In the genomic region with DNA sequence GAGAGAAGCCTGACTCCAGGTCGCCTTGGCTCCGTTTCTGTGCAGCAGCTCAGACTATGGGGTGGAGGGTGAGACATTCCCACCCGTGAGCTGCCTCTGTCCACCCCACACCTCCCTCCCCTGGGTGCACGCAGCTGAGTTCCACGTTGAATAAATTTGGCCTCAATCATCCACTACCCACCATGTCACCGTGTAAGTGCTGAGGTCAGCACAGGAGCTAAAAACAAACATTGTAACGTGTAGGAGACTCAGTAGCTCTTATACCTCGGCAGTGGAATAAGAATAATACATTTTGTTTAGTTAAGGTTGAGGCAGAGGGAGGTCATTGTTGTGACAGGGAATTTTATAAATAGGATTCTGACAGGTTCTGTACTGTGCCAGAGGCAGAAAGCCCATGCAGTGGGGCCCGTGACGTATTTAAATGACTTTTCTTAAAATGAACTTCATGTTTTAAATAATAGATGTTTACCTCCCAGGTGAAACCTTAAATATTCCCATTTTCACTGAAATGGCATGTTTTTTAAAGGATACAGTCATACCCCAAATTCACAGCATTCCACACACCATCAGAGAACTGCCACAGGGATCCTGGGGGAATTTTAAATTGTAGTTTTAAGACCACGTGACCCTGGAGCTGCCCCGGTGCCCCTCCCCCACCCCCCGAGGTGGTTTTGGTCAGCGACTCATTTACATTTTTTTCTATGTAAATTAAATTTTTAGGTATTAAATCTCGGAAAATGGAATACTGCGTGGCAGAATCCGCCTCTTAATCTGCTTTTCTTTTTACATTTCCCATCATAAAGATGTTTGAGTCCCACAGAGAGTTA, we compare ENCODE assay signal across 1 cellular context.
A peak's percentile ranks its signal among the peaks of the same experiment; 100 is the strongest.
TF ChIP-seq lines count a peak whose summit lies in the region.

No MANE protein-coding gene starts in this region.

TF ChIP-seq in A549, 52 proteins besides CTCF, POLR2A, EP300 and RAD21:
- TF ChIP-seq, protein P1, sequence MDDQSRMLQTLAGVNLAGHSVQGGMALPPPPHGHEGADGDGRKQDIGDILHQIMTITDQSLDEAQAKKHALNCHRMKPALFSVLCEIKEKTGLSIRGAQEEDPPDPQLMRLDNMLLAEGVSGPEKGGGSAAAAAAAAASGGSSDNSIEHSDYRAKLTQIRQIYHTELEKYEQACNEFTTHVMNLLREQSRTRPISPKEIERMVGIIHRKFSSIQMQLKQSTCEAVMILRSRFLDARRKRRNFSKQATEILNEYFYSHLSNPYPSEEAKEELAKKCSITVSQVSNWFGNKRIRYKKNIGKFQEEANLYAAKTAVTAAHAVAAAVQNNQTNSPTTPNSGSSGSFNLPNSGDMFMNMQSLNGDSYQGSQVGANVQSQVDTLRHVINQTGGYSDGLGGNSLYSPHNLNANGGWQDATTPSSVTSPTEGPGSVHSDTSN (IDR thresholded peaks at IDR 0.05): no peak
- peak; percentile 47 for TF ChIP-seq MAFK (IDR thresholded peaks at IDR 0.05; ENCODE audit: partially characterized antibody)
- TF ChIP-seq RCOR1 (IDR thresholded peaks at IDR 0.05; ENCODE audit: low read depth, low read length): no peak
- TF ChIP-seq TFCP2L1 (CRISPR knock-in tag; IDR thresholded peaks at IDR 0.05): no peak
- TF ChIP-seq CHD2 (IDR thresholded peaks at IDR 0.05; ENCODE audit: low read length, partially characterized antibody): no peak
- TF ChIP-seq RFX5 (IDR thresholded peaks at IDR 0.05): no peak
- TF ChIP-seq, protein P2, sequence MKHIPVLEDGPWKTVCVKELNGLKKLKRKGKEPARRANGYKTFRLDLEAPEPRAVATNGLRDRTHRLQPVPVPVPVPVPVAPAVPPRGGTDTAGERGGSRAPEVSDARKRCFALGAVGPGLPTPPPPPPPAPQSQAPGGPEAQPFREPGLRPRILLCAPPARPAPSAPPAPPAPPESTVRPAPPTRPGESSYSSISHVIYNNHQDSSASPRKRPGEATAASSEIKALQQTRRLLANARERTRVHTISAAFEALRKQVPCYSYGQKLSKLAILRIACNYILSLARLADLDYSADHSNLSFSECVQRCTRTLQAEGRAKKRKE (CRISPR knock-in tag; IDR thresholded peaks at IDR 0.05; ENCODE audit: low read depth): no peak
- TF ChIP-seq RARB (CRISPR knock-in tag; IDR thresholded peaks at IDR 0.05): no peak
